24 cellular contexts compared by ENCODE assay signal in genomic region chr1:85656948-85657347, GRCh38.
"Had no signal": no experiment of that assay in that cellular context is flagged by ENCODE, and none has a peak within 500 bp of the region (broad histone marks: within the 10 kb centered on the region; RNA-seq: fewer than 3 reads in every experiment).

No MANE protein-coding gene starts in this region.

- H3K27me3 Mint-ChIP-seq: activated naive CD8-positive, alpha-beta T cell treated with anti-CD3 and anti-CD28 coated beads for 36 hours; brain; T-helper 17 cell had no signal

- DNase-seq: activated CD4-positive, alpha-beta T cell treated with anti-CD3 and anti-CD28 coated beads for 48 hours; activated CD4-positive, alpha-beta T cell treated with anti-CD3 and anti-CD28 coated beads, Interleukin-2, amount 50 U/mL, for 48 hours; activated CD8-positive, alpha-beta memory T cell treated with anti-CD3 and anti-CD28 coated beads for 24 hours; activated effector memory CD4-positive, alpha-beta T cell treated with anti-CD3 and anti-CD28 coated beads, Interleukin-2, amount 50 U/mL, for 16 hours; activated naive CD4-positive, alpha-beta T cell treated with anti-CD3 and anti-CD28 coated beads for 36 hours; activated naive CD8-positive, alpha-beta T cell treated with anti-CD3 and anti-CD28 coated beads for 36 hours; caudate nucleus; cortex of kidney; left ventricle myocardium inferior; posterior cingulate gyrus; right cardiac atrium; stimulated activated CD4-positive, alpha-beta T cell treated with anti-CD3 and anti-CD28 coated beads, Interleukin-2, amount 100 ng/mL, for 48 hours; stimulated activated naive CD4-positive, alpha-beta T cell treated with Interleukin-2 at 50 U/mL for 16 hours; T-helper 17 cell; T1000; trophoblast cell; WERI-Rb-1 had no signal

- H3K36me3 ChIP-seq: thoracic aorta had no signal

- H3K4me1 ChIP-seq: ascending aorta had no signal

- ATAC-seq: activated CD4-positive, CD25-positive, alpha-beta regulatory T cell treated with anti-CD3 and anti-CD28 coated beads, Interleukin-2, amount 50 U/mL, for 24 hours; right cardiac atrium; T-helper 17 cell had no signal

- H3K9me3 Mint-ChIP-seq: brain, nephron had no signal

- H3K27ac ChIP-seq: ascending aorta, esophagus muscularis mucosa, left ventricle myocardium inferior, thoracic aorta, WERI-Rb-1 had no signal

- H3K27ac Mint-ChIP-seq: activated naive CD4-positive, alpha-beta T cell treated with anti-CD3 and anti-CD28 coated beads for 36 hours; activated naive CD8-positive, alpha-beta T cell treated with anti-CD3 and anti-CD28 coated beads for 36 hours; brain; nephron; T-helper 17 cell had no signal

- H3K4me1 Mint-ChIP-seq: activated naive CD8-positive, alpha-beta T cell treated with anti-CD3 and anti-CD28 coated beads for 36 hours had no signal

- H3K4me3 Mint-ChIP-seq: activated naive CD4-positive, alpha-beta T cell treated with anti-CD3 and anti-CD28 coated beads for 36 hours; activated naive CD8-positive, alpha-beta T cell treated with anti-CD3 and anti-CD28 coated beads for 36 hours; brain; nephron; T-helper 17 cell had no signal

- H3K4me3 ChIP-seq: ascending aorta, esophagus muscularis mucosa, left ventricle myocardium inferior, lung, thoracic aorta had no signal

- H3K27me3 ChIP-seq: ascending aorta, esophagus muscularis mucosa had no signal

- H3K9me3 ChIP-seq: ascending aorta, esophagus muscularis mucosa, left ventricle myocardium inferior, thoracic aorta had no signal
